ENCODE assay signal across 28 cellular contexts in the genomic region with DNA sequence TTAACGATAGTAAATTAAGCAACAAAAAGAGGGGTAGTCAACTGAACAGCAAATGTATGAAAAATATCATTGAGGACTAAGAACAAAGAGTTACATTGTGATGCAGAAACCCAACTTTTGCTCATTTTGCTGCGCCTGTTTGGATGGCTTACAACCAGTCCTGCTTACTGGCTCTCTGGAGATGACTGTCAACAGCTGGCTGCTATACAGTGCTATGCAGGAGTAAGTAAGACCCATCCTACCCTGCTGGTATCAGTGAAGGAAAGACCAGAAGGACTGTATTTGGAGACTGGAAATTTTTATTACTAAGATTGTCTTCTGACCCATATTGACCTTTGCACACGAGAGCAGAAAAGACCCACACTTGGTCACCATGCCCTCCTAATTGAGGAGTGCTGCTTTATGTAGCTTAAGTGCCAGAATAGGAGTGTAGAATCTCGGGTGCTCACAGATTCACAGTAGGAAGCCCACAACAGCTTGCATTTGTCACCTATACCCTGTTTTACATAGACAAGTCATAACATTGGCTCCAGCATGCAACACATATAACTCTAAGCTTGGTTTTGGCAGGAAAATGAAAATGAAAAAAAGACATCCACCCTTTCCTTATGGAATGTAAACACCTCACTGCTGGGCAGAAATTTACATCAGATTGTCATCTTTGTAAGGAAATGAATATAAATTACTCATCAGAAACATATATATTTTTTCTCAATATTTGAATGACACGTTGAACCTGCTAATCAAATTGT.
"Had no signal": no experiment of that assay in that cellular context is flagged by ENCODE, and none has a peak within 500 bp of the region (broad histone marks: within the 10 kb centered on the region; RNA-seq: fewer than 3 reads in every experiment).

No MANE protein-coding gene starts in this region.

- H3K4me1 ChIP-seq: adrenal gland, ascending aorta, left lung, pancreas, psoas muscle, tibial nerve had no signal

- H3K4me1 Mint-ChIP-seq: activated CD4-positive, alpha-beta T cell treated with anti-CD3 and anti-CD28 coated beads, Interleukin-2, amount 10 ng/mL, durations not matched to agents 24 days and 14 days; activated CD8-positive, alpha-beta memory T cell treated with anti-CD3 and anti-CD28 coated beads, Interleukin-2, amount 10 ng/mL, durations not matched to agents 7 days and 5 days; natural killer cell; T-cell had no signal

- H3K36me3 Mint-ChIP-seq: activated CD8-positive, alpha-beta memory T cell treated with anti-CD3 and anti-CD28 coated beads, Interleukin-2, amount 10 ng/mL, durations not matched to agents 7 days and 5 days; activated naive CD8-positive, alpha-beta T cell; mesothelial cell of epicardium; natural killer cell; T-cell had no signal

- H3K9me3 Mint-ChIP-seq: activated CD4-positive, alpha-beta T cell treated with anti-CD3 and anti-CD28 coated beads, Interleukin-2, amount 10 ng/mL, durations not matched to agents 24 days and 14 days; activated CD8-positive, alpha-beta T cell treated with anti-CD3 and anti-CD28 coated beads for 36 hours; mesothelial cell of epicardium had no signal

- H3K27me3 Mint-ChIP-seq: activated CD4-positive, alpha-beta T cell treated with anti-CD3 and anti-CD28 coated beads, Interleukin-2, amount 10 ng/mL, durations not matched to agents 24 days and 14 days; activated CD8-positive, alpha-beta memory T cell treated with anti-CD3 and anti-CD28 coated beads, Interleukin-2, amount 10 ng/mL, durations not matched to agents 7 days and 5 days; activated CD8-positive, alpha-beta T cell treated with anti-CD3 and anti-CD28 coated beads for 36 hours; activated naive CD8-positive, alpha-beta T cell; T-cell had no signal

- H3K36me3 ChIP-seq: adrenal gland, ascending aorta, brain microvascular endothelial cell, esophagus muscularis mucosa, left lung, pancreas, tibial nerve had no signal

- H3K27ac ChIP-seq: adrenal gland, ascending aorta, brain microvascular endothelial cell, esophagus muscularis mucosa, left lung, pancreas, psoas muscle, tibial nerve, VCaP had no signal

- H3K27me3 ChIP-seq: adrenal gland, ascending aorta, brain microvascular endothelial cell, esophagus muscularis mucosa, left lung, pancreas, tibial nerve had no signal

- DNase-seq: activated CD4-positive, alpha-beta T cell treated with anti-CD3 and anti-CD28 coated beads, Interleukin-2, amount 10 ng/mL, durations not matched to agents 24 days and 14 days; activated CD8-positive, alpha-beta memory T cell treated with anti-CD3 and anti-CD28 coated beads, Interleukin-2, amount 10 ng/mL, durations not matched to agents 7 days and 5 days; activated CD8-positive, alpha-beta T cell treated with anti-CD3 and anti-CD28 coated beads for 36 hours; activated gamma-delta T cell; activated T-cell treated with anti-CD3 and anti-CD28 coated beads for 4 hours; adrenal gland; brain microvascular endothelial cell; central memory CD4-positive, alpha-beta T cell; effector memory CD4-positive, alpha-beta T cell; foreskin fibroblast; left lung; natural killer cell; pancreas; psoas muscle; right cardiac atrium; stimulated activated CD4-positive, alpha-beta T cell treated with anti-CD3 and anti-CD28 coated beads, Interleukin-12 subunit alpha, Interleukin-12 subunit beta, amount 100 ng/mL, for 4 hours; stimulated activated CD4-positive, alpha-beta T cell treated with anti-CD3 and anti-CD28 coated beads, Interleukin-4, amount 100 ng/mL, for 4 hours; stimulated activated naive CD8-positive, alpha-beta T cell treated with anti-CD3 and anti-CD28 coated beads, Interleukin-15, Interleukin-2, amounts not matched to agents 100 U/mL and 50 U/mL, for 24 hours; T-cell had no signal

- H3K4me3 Mint-ChIP-seq: activated CD4-positive, alpha-beta T cell treated with anti-CD3 and anti-CD28 coated beads, Interleukin-2, amount 10 ng/mL, durations not matched to agents 24 days and 14 days; activated CD8-positive, alpha-beta memory T cell treated with anti-CD3 and anti-CD28 coated beads, Interleukin-2, amount 10 ng/mL, durations not matched to agents 7 days and 5 days; activated CD8-positive, alpha-beta T cell treated with anti-CD3 and anti-CD28 coated beads for 36 hours; activated naive CD8-positive, alpha-beta T cell; mesothelial cell of epicardium; natural killer cell; T-cell; T-helper 2 cell treated with Interferon-gamma antibody and Interleukin-4, amounts not matched to agents 5 μg/mL and 100 μg/mL, for 36 hours had no signal

- H3K27ac Mint-ChIP-seq: activated CD4-positive, alpha-beta T cell treated with anti-CD3 and anti-CD28 coated beads, Interleukin-2, amount 10 ng/mL, durations not matched to agents 24 days and 14 days; activated CD8-positive, alpha-beta memory T cell treated with anti-CD3 and anti-CD28 coated beads, Interleukin-2, amount 10 ng/mL, durations not matched to agents 7 days and 5 days; activated CD8-positive, alpha-beta T cell treated with anti-CD3 and anti-CD28 coated beads for 36 hours; activated naive CD8-positive, alpha-beta T cell; mesothelial cell of epicardium; natural killer cell; T-cell; T-helper 2 cell treated with Interferon-gamma antibody and Interleukin-4, amounts not matched to agents 5 μg/mL and 100 μg/mL, for 36 hours had no signal

- ATAC-seq: activated CD4-positive, CD25-positive, alpha-beta regulatory T cell treated with anti-CD3 and anti-CD28 coated beads, Interleukin-2, amount 50 U/mL, for 24 hours; activated CD8-positive, alpha-beta memory T cell treated with anti-CD3 and anti-CD28 coated beads, Interleukin-2, amount 10 ng/mL, durations not matched to agents 7 days and 5 days; activated CD8-positive, alpha-beta T cell treated with anti-CD3 and anti-CD28 coated beads for 36 hours; left lung; natural killer cell; pancreas; psoas muscle; right cardiac atrium; stimulated activated naive CD8-positive, alpha-beta T cell treated with anti-CD3 and anti-CD28 coated beads, Interleukin-15, Interleukin-2, amounts not matched to agents 100 U/mL and 50 U/mL, for 24 hours; T-cell had no signal

- H3K9me3 ChIP-seq: adrenal gland, ascending aorta, esophagus muscularis mucosa, left lung, pancreas, psoas muscle, tibial nerve had no signal

- H3K4me3 ChIP-seq: adrenal gland, ascending aorta, esophagus muscularis mucosa, left lung, lung, pancreas, psoas muscle, tibial nerve had no signal
